In the genomic region with DNA sequence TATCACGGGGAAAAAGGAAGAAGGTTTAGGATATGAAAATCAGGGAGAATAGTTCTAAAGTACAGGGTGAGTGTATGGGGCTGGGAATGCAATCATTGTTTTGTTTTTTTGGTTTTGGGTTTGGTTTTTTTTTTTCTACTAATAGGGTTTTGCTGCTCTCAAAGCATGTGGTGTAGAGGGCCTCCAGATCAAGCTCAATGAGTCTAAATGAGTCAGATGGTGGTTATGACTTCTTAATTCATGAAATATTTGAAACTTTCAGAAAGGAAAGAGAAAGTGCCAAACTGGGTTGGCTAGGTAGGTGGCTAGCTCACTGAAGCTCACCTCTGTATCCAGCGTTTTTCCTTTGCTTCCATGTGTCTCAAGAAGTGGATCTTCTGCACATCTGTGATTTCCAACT, we compare ENCODE assay signal across 23 cellular contexts. TPM values are rescaled to one million over a fixed set of nuclear protein-coding genes. Genes with fewer than 3 reads are reported as not detected.
A peak's percentile ranks its signal among the peaks of the same experiment; 100 is the strongest.
DNase-seq lines count a peak whose midpoint lies in the region; ATAC-seq lines count a peak whose summit lies in the region.
"Had no signal": no experiment of that assay in that cellular context is flagged by ENCODE, and none has a peak within 500 bp of the region (broad histone marks: within the 10 kb centered on the region; RNA-seq: fewer than 3 reads in every experiment).

No MANE protein-coding gene starts in this region.

- no peak overlapping the region for H3K4me3 Mint-ChIP-seq in activated CD8-positive, alpha-beta memory T cell treated with anti-CD3 and anti-CD28 coated beads, Interleukin-2, amount 10 ng/mL, durations not matched to agents 7 days and 5 days
- H3K4me3 Mint-ChIP-seq in activated CD8-positive, alpha-beta T cell treated with anti-CD3 and anti-CD28 coated beads, Interleukin-2, amount 10 ng/mL, durations not matched to agents 7 days and 5 days: no peak overlapping the region
- H3K4me3 Mint-ChIP-seq: activated B cell treated with CpG ODN at 0.5 μM for 24 hours, CD14-positive monocyte had no signal

- peaks cover 12% of the 10 kb centered on the region for H3K4me1 Mint-ChIP-seq in activated CD8-positive, alpha-beta memory T cell treated with anti-CD3 and anti-CD28 coated beads, Interleukin-2, amount 10 ng/mL, durations not matched to agents 7 days and 5 days
- H3K4me1 Mint-ChIP-seq in activated CD8-positive, alpha-beta T cell treated with anti-CD3 and anti-CD28 coated beads, Interleukin-2, amount 10 ng/mL, durations not matched to agents 7 days and 5 days (ENCODE audit: low read depth): peaks cover 15% of the 10 kb centered on the region
- H3K4me1 Mint-ChIP-seq: activated B cell treated with CpG ODN at 0.5 μM for 24 hours, CD14-positive monocyte had no signal

- H3K27ac Mint-ChIP-seq in activated CD8-positive, alpha-beta memory T cell treated with anti-CD3 and anti-CD28 coated beads, Interleukin-2, amount 10 ng/mL, durations not matched to agents 7 days and 5 days: no peak overlapping the region
- no peak overlapping the region for H3K27ac Mint-ChIP-seq in activated CD8-positive, alpha-beta T cell treated with anti-CD3 and anti-CD28 coated beads, Interleukin-2, amount 10 ng/mL, durations not matched to agents 7 days and 5 days
- H3K27ac Mint-ChIP-seq: activated B cell treated with CpG ODN at 0.5 μM for 24 hours, CD14-positive monocyte had no signal

- no peaks in the 10 kb centered on the region for H3K36me3 Mint-ChIP-seq in activated CD8-positive, alpha-beta memory T cell treated with anti-CD3 and anti-CD28 coated beads, Interleukin-2, amount 10 ng/mL, durations not matched to agents 7 days and 5 days
- no peaks in the 10 kb centered on the region for H3K36me3 Mint-ChIP-seq in activated CD8-positive, alpha-beta T cell treated with anti-CD3 and anti-CD28 coated beads, Interleukin-2, amount 10 ng/mL, durations not matched to agents 7 days and 5 days (ENCODE audit: low read depth)
- H3K36me3 Mint-ChIP-seq: CD14-positive monocyte had no signal

- peaks cover 2% of the 10 kb centered on the region for H3K9me3 Mint-ChIP-seq in activated CD8-positive, alpha-beta memory T cell treated with anti-CD3 and anti-CD28 coated beads, Interleukin-2, amount 10 ng/mL, durations not matched to agents 7 days and 5 days (ENCODE audit: low read depth)
- H3K9me3 Mint-ChIP-seq in activated CD8-positive, alpha-beta T cell treated with anti-CD3 and anti-CD28 coated beads, Interleukin-2, amount 10 ng/mL, durations not matched to agents 7 days and 5 days (ENCODE audit: insufficient read depth): no peaks in the 10 kb centered on the region
- H3K9me3 Mint-ChIP-seq: activated B cell treated with CpG ODN at 0.5 μM for 24 hours had no signal

- ATAC-seq in activated CD8-positive, alpha-beta memory T cell treated with anti-CD3 and anti-CD28 coated beads, Interleukin-2, amount 10 ng/mL, durations not matched to agents 7 days and 5 days: peak; percentile 55
- peak; percentile 65 for ATAC-seq in activated CD8-positive, alpha-beta T cell treated with anti-CD3 and anti-CD28 coated beads, Interleukin-2, amount 10 ng/mL, durations not matched to agents 7 days and 5 days
- ATAC-seq in stimulated activated naive CD8-positive, alpha-beta T cell treated with anti-CD3 and anti-CD28 coated beads, Interleukin-15, Interleukin-2, amounts not matched to agents 100 U/mL and 50 U/mL, for 24 hours: peak; percentile 91
- ATAC-seq in HG03469 (IDR thresholded peaks at IDR 0.05; ENCODE audit: unreplicated experiment): no peak
- ATAC-seq: gastroesophageal sphincter, left lobe of liver, mucosa of descending colon, PC-3 had no signal

- peaks cover 14% of the 10 kb centered on the region for H3K27me3 Mint-ChIP-seq in activated CD8-positive, alpha-beta memory T cell treated with anti-CD3 and anti-CD28 coated beads, Interleukin-2, amount 10 ng/mL, durations not matched to agents 7 days and 5 days
- no peaks in the 10 kb centered on the region for H3K27me3 Mint-ChIP-seq in activated CD8-positive, alpha-beta T cell treated with anti-CD3 and anti-CD28 coated beads, Interleukin-2, amount 10 ng/mL, durations not matched to agents 7 days and 5 days (ENCODE audit: low read depth)

- POLR2A ChIA-PET in activated CD8-positive, alpha-beta T cell treated with anti-CD3 and anti-CD28 coated beads, Interleukin-2, amount 10 ng/mL, durations not matched to agents 7 days and 5 days (lab: Charles Lee): no interaction called here

- CTCF ChIA-PET in activated CD8-positive, alpha-beta memory T cell treated with anti-CD3 and anti-CD28 coated beads, Interleukin-2, amount 10 ng/mL, durations not matched to agents 7 days and 5 days (lab: Charles Lee): interaction anchor here (0.9 kb wide), 1 partner anchor 10 kb away, joined by 3 read pairs; no protein-coding TSS in a partner anchor
- CTCF ChIA-PET in activated CD8-positive, alpha-beta T cell treated with anti-CD3 and anti-CD28 coated beads, Interleukin-2, amount 10 ng/mL, durations not matched to agents 7 days and 5 days (lab: Charles Lee): interaction anchor here (1.2 to 1.5 kb wide), 2 partner anchors 10 kb away, joined by 3 to 6 read pairs; no protein-coding TSS in a partner anchor

- DNase-seq in activated CD8-positive, alpha-beta memory T cell treated with anti-CD3 and anti-CD28 coated beads, Interleukin-2, amount 10 ng/mL, durations not matched to agents 7 days and 5 days: no peak
- DNase-seq in activated CD8-positive, alpha-beta memory T cell treated with anti-CD3 and anti-CD28 coated beads for 24 hours: no peak
- DNase-seq in activated CD8-positive, alpha-beta T cell treated with anti-CD3 and anti-CD28 coated beads, Interleukin-2, amount 10 ng/mL, durations not matched to agents 7 days and 5 days: no peak
- no peak for DNase-seq in stimulated activated naive CD8-positive, alpha-beta T cell treated with anti-CD3 and anti-CD28 coated beads, Interleukin-15, Interleukin-2, amounts not matched to agents 100 U/mL and 50 U/mL, for 24 hours
- DNase-seq in NOMO-1 treated with DMSO at 0.1 percent for 48 hours (lab: John Stamatoyannopoulos, UW; ENCODE audit: unreplicated experiment): no peak
- DNase-seq: activated B cell treated with CpG ODN at 0.5 μM for 24 hours; activated naive CD4-positive, alpha-beta T cell treated with Interleukin-2 at 50 U/mL for 16 hours; colonic mucosa; H7; KG1; mucosa of descending colon; NCI-H2171; NCI-H69; PC-3; SJCRH30; stimulated activated CD4-positive, alpha-beta T cell treated with anti-CD3 and anti-CD28 coated beads, Interleukin-12 subunit alpha, Interleukin-12 subunit beta, amount 100 ng/mL, for 4 hours; stimulated activated naive CD4-positive, alpha-beta T cell treated with Interleukin-2 at 50 U/mL for 16 hours; upper lobe of left lung had no signal

RNA-seq across cellular contexts. Expression of a gene that starts 10.7 kb away (rescaled TPM):
- total RNA-seq in activated CD8-positive, alpha-beta memory T cell treated with anti-CD3 and anti-CD28 coated beads, Interleukin-2, amount 10 ng/mL, durations not matched to agents 7 days and 5 days: not detected
- not detected for total RNA-seq in activated CD8-positive, alpha-beta T cell treated with anti-CD3 and anti-CD28 coated beads, Interleukin-2, amount 10 ng/mL, durations not matched to agents 7 days and 5 days
- total RNA-seq: activated B cell treated with CpG ODN at 0.5 μM for 24 hours; colonic mucosa; gastroesophageal sphincter; H7; left lobe of liver; PC-3; SJCRH30; T-helper 2 cell treated with Interferon-gamma antibody and Interleukin-4, amounts not matched to agents 100 ng/mL and 5 ng/mL, for 36 hours had no signal

RNA-seq across cellular contexts. Expression of a gene that starts 19.5 kb away (rescaled TPM):
- not detected for total RNA-seq in activated CD8-positive, alpha-beta memory T cell treated with anti-CD3 and anti-CD28 coated beads, Interleukin-2, amount 10 ng/mL, durations not matched to agents 7 days and 5 days
- not detected for total RNA-seq in activated CD8-positive, alpha-beta T cell treated with anti-CD3 and anti-CD28 coated beads, Interleukin-2, amount 10 ng/mL, durations not matched to agents 7 days and 5 days
- total RNA-seq: activated B cell treated with CpG ODN at 0.5 μM for 24 hours; colonic mucosa; gastroesophageal sphincter; H7; left lobe of liver; mucosa of descending colon; PC-3; SJCRH30; T-helper 2 cell treated with Interferon-gamma antibody and Interleukin-4, amounts not matched to agents 100 ng/mL and 5 ng/mL, for 36 hours; upper lobe of left lung had no signal

RNA-seq across cellular contexts. Expression of a gene that starts 42.1 kb away (rescaled TPM):
- total RNA-seq in activated CD8-positive, alpha-beta memory T cell treated with anti-CD3 and anti-CD28 coated beads, Interleukin-2, amount 10 ng/mL, durations not matched to agents 7 days and 5 days: under 1 TPM in 1 of 2 experiments, not detected in 1; 0.40 TPM
- not detected for total RNA-seq in activated CD8-positive, alpha-beta T cell treated with anti-CD3 and anti-CD28 coated beads, Interleukin-2, amount 10 ng/mL, durations not matched to agents 7 days and 5 days
- total RNA-seq: activated B cell treated with CpG ODN at 0.5 μM for 24 hours; colonic mucosa; gastroesophageal sphincter; H7; left lobe of liver; mucosa of descending colon; PC-3; SJCRH30; T-helper 2 cell treated with Interferon-gamma antibody and Interleukin-4, amounts not matched to agents 100 ng/mL and 5 ng/mL, for 36 hours had no signal

RNA-seq across cellular contexts. Expression of a gene that starts 45.4 kb away (rescaled TPM):
- total RNA-seq in activated CD8-positive, alpha-beta memory T cell treated with anti-CD3 and anti-CD28 coated beads, Interleukin-2, amount 10 ng/mL, durations not matched to agents 7 days and 5 days: not detected
- not detected for total RNA-seq in activated CD8-positive, alpha-beta T cell treated with anti-CD3 and anti-CD28 coated beads, Interleukin-2, amount 10 ng/mL, durations not matched to agents 7 days and 5 days
- total RNA-seq: activated B cell treated with CpG ODN at 0.5 μM for 24 hours; colonic mucosa; gastroesophageal sphincter; H7; left lobe of liver; mucosa of descending colon; PC-3; SJCRH30; T-helper 2 cell treated with Interferon-gamma antibody and Interleukin-4, amounts not matched to agents 100 ng/mL and 5 ng/mL, for 36 hours; upper lobe of left lung had no signal

RNA-seq across cellular contexts. Expression of a gene that starts 53.5 kb away (rescaled TPM):
- not detected for total RNA-seq in activated CD8-positive, alpha-beta memory T cell treated with anti-CD3 and anti-CD28 coated beads, Interleukin-2, amount 10 ng/mL, durations not matched to agents 7 days and 5 days
- not detected for total RNA-seq in activated CD8-positive, alpha-beta T cell treated with anti-CD3 and anti-CD28 coated beads, Interleukin-2, amount 10 ng/mL, durations not matched to agents 7 days and 5 days
- total RNA-seq: activated B cell treated with CpG ODN at 0.5 μM for 24 hours; colonic mucosa; gastroesophageal sphincter; H7; left lobe of liver; mucosa of descending colon; PC-3; SJCRH30; T-helper 2 cell treated with Interferon-gamma antibody and Interleukin-4, amounts not matched to agents 100 ng/mL and 5 ng/mL, for 36 hours; upper lobe of left lung had no signal
